8 cellular contexts compared by ENCODE assay signal in the genomic region with DNA sequence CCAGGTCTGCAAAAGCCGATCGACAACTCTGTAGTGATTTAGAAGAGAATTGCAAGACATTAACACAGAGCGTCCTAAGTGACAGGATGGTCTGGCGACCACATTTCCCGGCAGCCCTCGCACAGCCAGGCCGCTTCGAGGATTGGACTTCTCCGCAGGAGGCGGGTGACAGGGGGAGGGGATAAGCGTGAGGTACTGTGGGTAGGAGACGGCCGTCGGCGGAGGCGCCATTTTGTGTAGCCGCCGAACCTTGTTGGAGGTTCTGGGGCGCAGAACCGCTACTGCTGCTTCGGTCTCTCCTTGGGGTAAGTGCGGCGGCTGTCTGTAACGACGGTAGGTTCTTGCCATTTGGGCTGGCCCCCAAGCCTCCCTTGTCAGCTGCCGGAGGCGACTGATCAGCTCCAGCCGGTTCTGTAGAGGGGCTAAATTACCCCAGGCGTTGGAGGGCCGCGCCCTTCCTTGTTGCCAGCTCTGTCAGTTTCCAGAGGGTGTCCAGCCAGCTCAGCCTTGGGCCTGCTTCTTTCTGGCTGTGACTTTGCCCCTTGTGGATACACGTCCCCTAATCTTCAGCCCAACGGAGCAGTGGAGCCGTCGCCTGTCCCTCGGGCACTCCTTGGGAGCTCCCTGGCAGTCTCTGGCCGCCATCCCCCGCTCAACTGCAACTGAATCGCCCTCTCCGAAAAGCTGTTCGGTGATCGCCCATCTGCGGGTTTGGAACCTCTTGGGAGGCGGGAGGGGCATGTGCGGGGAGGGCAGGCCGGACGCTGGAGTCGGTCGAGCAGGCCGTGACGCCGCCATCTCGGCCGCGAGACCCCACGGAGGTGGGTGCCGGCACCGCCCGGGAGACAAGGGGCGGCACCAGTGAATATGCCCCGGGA. TPM values are rescaled to one million over a fixed set of nuclear protein-coding genes. Genes with fewer than 3 reads are reported as not detected.
DNase-seq lines count a peak whose midpoint lies in the region; ATAC-seq and TF ChIP-seq lines count a peak whose summit lies in the region.

Gene RBM5, plus strand, starts transcription at position 195 of the 878 bp plus-strand sequence. CDS start 1,516 bp downstream, outside the sequence.

- H3K4me3 Mint-ChIP-seq in activated CD4-positive, alpha-beta memory T cell treated with anti-CD3 and anti-CD28 coated beads for 36 hours, result peak within 1 kb of the TSS; percentile 98

- H3K27me3 ChIP-seq in dorsolateral prefrontal cortex (no peaks in the 10 kb centered on the region), liver (ENCODE audit: control insufficient read depth in 4 of 4, insufficient read depth in 4 of 4, low read length in 3 of 4) (no peaks in the 10 kb centered on the region)

- TF ChIP-seq RAD21 in liver (IDR thresholded peaks at IDR 0.05), result peak in 1 of 2 donors; percentile 46

- peaks cover 9 to 30% (median 27%) of the 10 kb centered on the region in 4 donors for H3K36me3 ChIP-seq in liver (ENCODE audit: control insufficient read depth in 4 of 4, insufficient read depth in 3 of 4, low read depth in 1 of 4, low read length in 3 of 4)

- peak within 1 kb of the TSS; percentile 96 for H3K27ac Mint-ChIP-seq in activated CD4-positive, alpha-beta memory T cell treated with anti-CD3 and anti-CD28 coated beads for 36 hours

- H3K27me3 Mint-ChIP-seq in activated CD4-positive, alpha-beta memory T cell treated with anti-CD3 and anti-CD28 coated beads for 36 hours, result no peaks in the 10 kb centered on the region

- no peaks in the 10 kb centered on the region for H3K9me3 ChIP-seq in liver (ENCODE audit: control insufficient read depth in 4 of 4, low read length in 3 of 4)

- intact Hi-C loops in activated CD4-positive, alpha-beta memory T cell treated with anti-CD3 and anti-CD28 coated beads for 36 hours (cut with micrococcal nuclease), result loop anchor here (1.0 to 2.0 kb wide), 4 partner anchors 66 to 286 kb away; partner anchors contain the start of genes INKA1, RBM6 and SEMA3F
- intact Hi-C loops in dorsolateral prefrontal cortex (cut with DNase I), result loop anchor here (5.0 kb wide), 1 partner anchor 147 kb away; the partner anchor contains the start of gene RBM6 (in 2 of the 2)

- H3K4me1 ChIP-seq in liver (ENCODE audit: control insufficient read depth in 4 of 4, insufficient read depth in 4 of 4, low read length in 3 of 4), result peaks cover 0 to 13% (median 11%) of the 10 kb centered on the region in 4 donors

- TF ChIP-seq CTCF in dorsolateral prefrontal cortex (IDR thresholded peaks at IDR 0.05 in 54 of 56, conservative IDR thresholded peaks at IDR 0.05 in 2 of 56; ENCODE audit: low read depth in 1 of 56, partially characterized antibody in 56 of 56) (peak in 41 of 56 donors; percentile 10 to 57 (median 32)), liver (IDR thresholded peaks at IDR 0.05; ENCODE audit: low read depth, low read length, missing input control) (no peak)

- DNase-seq in C1 segment of cervical spinal cord (lab: John Stamatoyannopoulos, UW), result peak; percentile 48 to 90 (median 86)
- DNase-seq in NCI-H82 treated with DMSO at 0.1 percent for 48 hours (lab: John Stamatoyannopoulos, UW; ENCODE audit: unreplicated experiment), result peak; percentile 77
- peak; percentile 96 for DNase-seq in activated CD4-positive, alpha-beta memory T cell treated with anti-CD3 and anti-CD28 coated beads for 36 hours
- peak; percentile 88 to 96 (median 94) for DNase-seq in dorsolateral prefrontal cortex
- DNase-seq in stimulated activated CD4-positive, alpha-beta T cell treated with anti-CD3 and anti-CD28 coated beads, Interleukin-4, amount 100 ng/mL, for 24 hours, result peak; percentile 95

- H3K4me1 Mint-ChIP-seq in activated CD4-positive, alpha-beta memory T cell treated with anti-CD3 and anti-CD28 coated beads for 36 hours (ENCODE audit: low read depth), result peaks cover 24% of the 10 kb centered on the region

- CTCF ChIA-PET in activated CD4-positive, alpha-beta memory T cell treated with anti-CD3 and anti-CD28 coated beads for 36 hours (lab: Charles Lee), result interaction anchor here (1.0 to 1.7 kb wide), 5 partner anchors 148 to 549 kb away, joined by 3 to 5 read pairs (median 4); partner anchors contain the start of gene INKA1

- ATAC-seq in GM19372 (IDR thresholded peaks at IDR 0.05; ENCODE audit: low read depth, unreplicated experiment) (peak; percentile 94), HG03565 (IDR thresholded peaks at IDR 0.05; ENCODE audit: unreplicated experiment) (peak; percentile 94)

- POLR2A ChIA-PET in activated CD4-positive, alpha-beta memory T cell treated with anti-CD3 and anti-CD28 coated beads for 36 hours (lab: Charles Lee), result interaction anchor here (1.1 to 1.6 kb wide), 3 partner anchors 12 to 158 kb away, joined by 3 to 4 read pairs (median 3); partner anchors contain the start of gene GNAI2

- H3K27ac ChIP-seq in dorsolateral prefrontal cortex, result peak within 1 kb of the TSS; percentile 84 to 99 (median 96)
- H3K27ac ChIP-seq in liver (ENCODE audit: low read depth in 1 of 2, low read length in 2 of 2), result peak within 1 kb of the TSS; percentile 94

- WGBS in liver, result under 1% methylated on average over 61 of the region's 61 CpGs

- peak within 1 kb of the TSS; percentile 67 to 100 (median 96) for H3K4me3 ChIP-seq in dorsolateral prefrontal cortex
- peak within 1 kb of the TSS; percentile 76 to 100 (median 95) for H3K4me3 ChIP-seq in liver (ENCODE audit: low read depth in 1 of 3, low read length in 3 of 3)

- H3K9ac ChIP-seq in liver (ENCODE audit: low read depth in 1 of 2, low read length in 2 of 2), result peak within 1 kb of the TSS; percentile 92 to 95

- no peaks in the 10 kb centered on the region for H3K9me3 Mint-ChIP-seq in activated CD4-positive, alpha-beta memory T cell treated with anti-CD3 and anti-CD28 coated beads for 36 hours

- H3K36me3 Mint-ChIP-seq in activated CD4-positive, alpha-beta memory T cell treated with anti-CD3 and anti-CD28 coated beads for 36 hours, result peaks cover 33% of the 10 kb centered on the region

TF ChIP-seq in liver, 16 proteins besides CTCF, POLR2A, EP300 and RAD21 (continues in another document):
- TF ChIP-seq TAF1 (conservative IDR thresholded peaks at IDR 0.05) (peak; percentile 39), RXRA (IDR thresholded peaks at IDR 0.05) (peak in 1 of 2 donors; percentile 54), SP1 (IDR thresholded peaks at IDR 0.05) (peak; percentile 74), FOXA2 (IDR thresholded peaks at IDR 0.05) (no peak), EGR1 (IDR thresholded peaks at IDR 0.05; ENCODE audit: low read depth in 2 of 2) (no peak), GABPA (IDR thresholded peaks at IDR 0.05 in 1 of 2, conservative IDR thresholded peaks at IDR 0.05 in 1 of 2) (peak in 1 of 2 donors; percentile 56), FOXA1 (IDR thresholded peaks at IDR 0.05) (no peak), HNF4G (IDR thresholded peaks at IDR 0.05) (peak; percentile 13), JUND (IDR thresholded peaks at IDR 0.05) (no peak), ZBTB33 (IDR thresholded peaks at IDR 0.05) (peak; percentile 30), NR2F2 (IDR thresholded peaks at IDR 0.05) (peak; percentile 16), HNF4A (conservative IDR thresholded peaks at IDR 0.05) (peak; percentile 38 to 56), REST (IDR thresholded peaks at IDR 0.05) (peak; percentile 77)
- TF ChIP-seq, protein P1, sequence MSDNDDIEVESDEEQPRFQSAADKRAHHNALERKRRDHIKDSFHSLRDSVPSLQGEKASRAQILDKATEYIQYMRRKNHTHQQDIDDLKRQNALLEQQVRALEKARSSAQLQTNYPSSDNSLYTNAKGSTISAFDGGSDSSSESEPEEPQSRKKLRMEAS (IDR thresholded peaks at IDR 0.05), result peak; percentile 19

RNA-seq across cellular contexts. Expression of gene RBM5, which starts in this region (rescaled TPM):
- 100 to 1,000 TPM in 1 of 2 experiments, 10 to 100 TPM in 1; 95.2 to 107 TPM for total RNA-seq in activated CD4-positive, alpha-beta memory T cell treated with anti-CD3 and anti-CD28 coated beads for 36 hours
- total RNA-seq in dorsolateral prefrontal cortex, result 100 to 1,000 TPM; 146 to 322 (median 227) TPM
- 100 to 1,000 TPM in 1 of 2 donors, 10 to 100 TPM in 1; 94.0 to 142 TPM for total RNA-seq in liver
- 10 to 100 TPM; 21.2 to 34.5 TPM for polyA plus RNA-seq in liver

Comparison
In these comparisons a context has a peak if more than half of its experiments do, and no peak if none do; other contexts are left out.
1. Peak in every context shown above with its lines: DNase-seq, ATAC-seq, H3K4me3 ChIP-seq and H3K27ac ChIP-seq.